ENCODE assay signal across 9 cellular contexts in the genomic region with DNA sequence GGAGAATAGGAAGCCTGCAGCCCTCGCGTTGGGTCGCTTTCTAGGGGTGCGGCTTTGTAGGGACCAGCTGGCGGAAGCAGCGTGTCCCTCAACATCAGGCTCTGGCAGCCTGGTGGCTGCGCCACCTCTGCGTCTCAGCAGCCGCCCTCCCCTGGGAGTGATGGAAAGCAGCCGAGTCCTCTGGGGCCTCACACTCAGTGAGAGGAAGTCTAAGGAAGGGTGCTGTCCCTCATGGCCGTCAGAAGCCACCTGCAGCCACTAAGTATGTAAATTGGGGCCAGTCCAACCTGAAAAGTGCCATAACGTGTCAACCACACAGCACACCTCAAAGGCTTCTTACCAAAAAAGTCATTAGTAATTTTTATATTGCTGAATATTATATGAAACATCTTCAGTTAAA.
DNase-seq lines count a peak whose midpoint lies in the region; ATAC-seq and TF ChIP-seq lines count a peak whose summit lies in the region.
"Had no signal": no experiment of that assay in that cellular context is flagged by ENCODE, and none has a peak within 500 bp of the region (broad histone marks: within the 10 kb centered on the region; RNA-seq: fewer than 3 reads in every experiment).

No MANE protein-coding gene starts in this region.

- TF ChIP-seq CTCF in endodermal cell (conservative IDR thresholded peaks at IDR 0.05), result no peak

- H3K27ac ChIP-seq in endodermal cell (ENCODE audit: low read depth, low read length), result no peak overlapping the region

- no peak overlapping the region for H3K4me3 Mint-ChIP-seq in activated naive CD8-positive, alpha-beta T cell
- H3K4me3 Mint-ChIP-seq in endodermal cell, result no peak overlapping the region

- H3K36me3 Mint-ChIP-seq in activated naive CD8-positive, alpha-beta T cell, result no peaks in the 10 kb centered on the region
- H3K36me3 Mint-ChIP-seq in endodermal cell (ENCODE audit: low read depth), result peaks cover 25% of the 10 kb centered on the region

- 97% methylated on average over 5 to 11 of the region's 12 CpGs for WGBS in endodermal cell (ENCODE audit: insufficient coverage in 1 of 2, insufficient read length in 1 of 2), 2 experiments

- no peak for TF ChIP-seq POLR2A in GM18505 (IDR thresholded peaks at IDR 0.05; ENCODE audit: borderline replicate concordance, extremely low read depth, insufficient read depth, insufficient read length)

- H3K9me3 ChIP-seq in endodermal cell (ENCODE audit: control insufficient read depth, low read length), result no peaks in the 10 kb centered on the region

- H3K27me3 ChIP-seq in endodermal cell (ENCODE audit: control insufficient read depth, insufficient read depth, low read length, poor library complexity, severe bottlenecking), result no peaks in the 10 kb centered on the region

- H3K4me1 Mint-ChIP-seq in activated naive CD8-positive, alpha-beta T cell (ENCODE audit: low read depth), result peaks cover 4% of the 10 kb centered on the region
- peaks cover 40% of the 10 kb centered on the region for H3K4me1 Mint-ChIP-seq in endodermal cell

- no peak overlapping the region for H3K9ac ChIP-seq in endodermal cell (ENCODE audit: extremely low read depth, low read length, poor library complexity, severe bottlenecking)

- ATAC-seq in GM18505 (IDR thresholded peaks at IDR 0.05; ENCODE audit: unreplicated experiment), result peak; percentile 72
- ATAC-seq in GM19463 (IDR thresholded peaks at IDR 0.05; ENCODE audit: unreplicated experiment), result peak; percentile 94
- peak; percentile 86 for ATAC-seq in HG03064 (IDR thresholded peaks at IDR 0.05; ENCODE audit: low read depth, unreplicated experiment)

- no peaks in the 10 kb centered on the region for H3K9me3 Mint-ChIP-seq in activated naive CD8-positive, alpha-beta T cell (ENCODE audit: low read depth)
- H3K9me3 Mint-ChIP-seq in endodermal cell, result no peaks in the 10 kb centered on the region

- no peak overlapping the region for H3K4me3 ChIP-seq in endodermal cell (ENCODE audit: low read length)

- H3K4me1 ChIP-seq in endodermal cell (ENCODE audit: control insufficient read depth, insufficient read depth, low read length), result peaks cover 14% of the 10 kb centered on the region

- peaks cover 25% of the 10 kb centered on the region for H3K36me3 ChIP-seq in endodermal cell (ENCODE audit: control insufficient read depth, insufficient read depth, low read length)

- H3K27me3 Mint-ChIP-seq in activated naive CD8-positive, alpha-beta T cell, result no peaks in the 10 kb centered on the region
- no peaks in the 10 kb centered on the region for H3K27me3 Mint-ChIP-seq in endodermal cell (ENCODE audit: insufficient read depth)

- DNase-seq in endodermal cell (no peak), HPDE6-E6E7 (ENCODE audit: extremely low spot score) (no peak), hypothalamus (lab: John Stamatoyannopoulos, UW) (no peak)
- no peak for DNase-seq in stimulated activated CD8-positive, alpha-beta memory T cell treated with anti-CD3 and anti-CD28 coated beads, Interleukin-4, amount 100 ng/mL, for 48 hours
- DNase-seq: central memory CD4-positive, alpha-beta T cell had no signal

- H3K27ac Mint-ChIP-seq in activated naive CD8-positive, alpha-beta T cell, result peak overlapping the region; percentile 64
- H3K27ac Mint-ChIP-seq in endodermal cell, result no peak overlapping the region
